In the genomic region with DNA sequence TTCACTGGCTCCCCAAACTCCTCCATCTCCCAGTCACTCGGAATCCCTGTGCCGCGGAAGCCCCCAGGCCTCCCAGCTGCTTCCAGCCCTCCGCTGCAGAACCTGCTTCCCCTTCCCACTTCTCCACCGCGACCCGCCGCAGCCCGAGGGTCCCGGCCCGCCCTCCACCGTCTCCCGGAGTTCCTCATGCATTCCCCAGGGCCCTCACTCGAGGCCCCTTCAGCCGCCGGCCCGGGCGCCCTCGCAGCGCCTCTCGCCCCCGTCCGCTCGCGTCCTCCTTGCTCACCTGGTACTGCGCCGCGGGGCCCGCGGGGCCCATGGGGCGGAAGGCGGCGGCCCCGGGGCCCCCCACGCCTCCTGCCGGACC, we compare ENCODE assay signal across 8 cellular contexts. TPM values are rescaled to one million over a fixed set of nuclear protein-coding genes. Genes with fewer than 3 reads are reported as not detected.
DNase-seq lines count a peak whose midpoint lies in the region; ATAC-seq, FAIRE-seq and TF ChIP-seq lines count a peak whose summit lies in the region.

No MANE protein-coding gene starts in this region.

- TF ChIP-seq CTCF in Peyer's patch (IDR thresholded peaks at IDR 0.05): no peak
- no peak for TF ChIP-seq CTCF in endothelial cell of umbilical vein (IDR thresholded peaks at IDR 0.05; ENCODE audit: extremely low read depth in 1 of 2, insufficient read depth in 1 of 2, low read depth in 1 of 2, low read length in 2 of 2)

- peak overlapping the region; percentile 75 for H3K9ac ChIP-seq in endothelial cell of umbilical vein (replicated peaks; ENCODE audit: extremely low read depth, insufficient read depth, low read length)

- TF ChIP-seq POLR2A in Peyer's patch (IDR thresholded peaks at IDR 0.05): no peak
- TF ChIP-seq POLR2A in endothelial cell of umbilical vein (IDR thresholded peaks at IDR 0.05; ENCODE audit: low read depth, low read length): no peak

- H3K9me3 Mint-ChIP-seq in T-helper 1 cell treated with Interleukin-12 subunit alpha and Interleukin-12 subunit beta and Interleukin-4 antibody, amounts not matched to agents 30 μg/mL and 1 μg/mL, for 36 hours: no peaks in the 10 kb centered on the region

- H3K4me2 ChIP-seq in endothelial cell of umbilical vein (ENCODE audit: insufficient read depth, low read length): peak overlapping the region; percentile 84

- no peaks in the 10 kb centered on the region for H3K9me3 ChIP-seq in Peyer's patch
- H3K9me3 ChIP-seq in endothelial cell of umbilical vein (replicated peaks; ENCODE audit: control insufficient read depth, insufficient read depth, low read length): no peaks in the 10 kb centered on the region
- H3K9me3 ChIP-seq in neuron (ENCODE audit: low read length): no peaks in the 10 kb centered on the region

- H3K4me3 ChIP-seq in Peyer's patch (peak overlapping the region; percentile 85 to 94 (median 88)), endothelial cell of umbilical vein (replicated peaks in 1 of 3; ENCODE audit: insufficient read depth in 1 of 3, low read depth in 1 of 3, low read length in 3 of 3) (peak overlapping the region; percentile 56 to 86 (median 77)), neuron (ENCODE audit: low read length) (peak overlapping the region; percentile 74)

- peak overlapping the region; percentile 70 for H2AFZ ChIP-seq in endothelial cell of umbilical vein (ENCODE audit: low read depth, low read length)
- H2AFZ ChIP-seq in neuron (ENCODE audit: low read depth, low read length): peak overlapping the region; percentile 57

- H3K27ac ChIP-seq in Peyer's patch (peak overlapping the region; percentile 92 to 97 (median 92)), endothelial cell of umbilical vein (ENCODE audit: insufficient read depth, low read depth, low read length) (peak overlapping the region; percentile 38)

- intact Hi-C loops in endothelial cell of umbilical vein (cut with micrococcal nuclease): no loop called here

- peak; percentile 32 for ATAC-seq in HG02759 (IDR thresholded peaks at IDR 0.05; ENCODE audit: unreplicated experiment)

- dilution Hi-C loops in endothelial cell of umbilical vein (cut with MboI; ENCODE audit: extremely low pct_ligation_motif_present, low sequenced_read_pairs): no loop called here

- H3K79me2 ChIP-seq in endothelial cell of umbilical vein (ENCODE audit: control insufficient read depth, insufficient read depth, low read length): peaks cover 43% of the 10 kb centered on the region

- H3K4me1 ChIP-seq in Peyer's patch (peaks cover 0 to 44% (median 28%) of the 10 kb centered on the region in 4 donors), endothelial cell of umbilical vein (ENCODE audit: control insufficient read depth, extremely low read depth, insufficient read depth, low read length) (peaks cover 24% of the 10 kb centered on the region), neuron (ENCODE audit: insufficient read depth, low read length) (peaks cover 13% of the 10 kb centered on the region)

- H3K4me1 Mint-ChIP-seq in T-helper 1 cell treated with Interleukin-12 subunit alpha and Interleukin-12 subunit beta and Interleukin-4 antibody, amounts not matched to agents 30 μg/mL and 1 μg/mL, for 36 hours (ENCODE audit: low read depth): peaks cover 24% of the 10 kb centered on the region

- H3K27me3 ChIP-seq in Peyer's patch (no peaks in the 10 kb centered on the region), endothelial cell of umbilical vein (ENCODE audit: control insufficient read depth in 2 of 2, insufficient read depth in 2 of 2, low read length in 2 of 2) (no peaks in the 10 kb centered on the region), neuron (ENCODE audit: insufficient read depth, low read length) (no peaks in the 10 kb centered on the region)

- peak overlapping the region; percentile 96 for H3K4me3 Mint-ChIP-seq in T-helper 1 cell treated with Interleukin-12 subunit alpha and Interleukin-12 subunit beta and Interleukin-4 antibody, amounts not matched to agents 30 μg/mL and 1 μg/mL, for 36 hours

- H4K20me1 ChIP-seq in endothelial cell of umbilical vein (replicated peaks; ENCODE audit: control insufficient read depth, extremely low read depth, insufficient read depth, low read length): no peaks in the 10 kb centered on the region

- peak overlapping the region; percentile 90 for H3K27ac Mint-ChIP-seq in T-helper 1 cell treated with Interleukin-12 subunit alpha and Interleukin-12 subunit beta and Interleukin-4 antibody, amounts not matched to agents 30 μg/mL and 1 μg/mL, for 36 hours

- no TSS peak for BruUV-seq in endothelial cell of umbilical vein (replicated peaks; lab: Mats Ljungman, UMichigan)

- no peak for DNase-seq in T-helper 1 cell
- peak in 1 of 3 donors; percentile 22 for DNase-seq in Peyer's patch
- DNase-seq in endothelial cell of umbilical vein (ENCODE audit: low read depth, low spot score): peak; percentile 44
- DNase-seq in MV-4-11 (lab: John Stamatoyannopoulos, UW): no peak
- DNase-seq in effector CD4-positive, alpha-beta T cell: no peak

- CTCF ChIA-PET in endothelial cell of umbilical vein (lab: Charles Lee): interaction anchor here (0.6 to 1.1 kb wide), 5 partner anchors 9 to 24 kb away, joined by 3 to 4 read pairs (median 3); no protein-coding TSS in a partner anchor

- H3K36me3 ChIP-seq in Peyer's patch (peaks cover 0 to 6% (median 0%) of the 10 kb centered on the region in 3 donors), endothelial cell of umbilical vein (ENCODE audit: control insufficient read depth in 2 of 2, extremely low read depth in 1 of 2, insufficient read depth in 2 of 2, low read length in 2 of 2) (no peaks in the 10 kb centered on the region), neuron (ENCODE audit: insufficient read depth, low read length) (peaks cover under 1% of the 10 kb centered on the region)

- no peaks in the 10 kb centered on the region for H3K9me1 ChIP-seq in endothelial cell of umbilical vein (replicated peaks; ENCODE audit: control insufficient read depth, extremely low read depth, insufficient read depth, low read length)

- POLR2A ChIA-PET in endothelial cell of umbilical vein (lab: Charles Lee): no interaction called here

- peaks cover under 1% of the 10 kb centered on the region for H3K36me3 Mint-ChIP-seq in T-helper 1 cell treated with Interleukin-12 subunit alpha and Interleukin-12 subunit beta and Interleukin-4 antibody, amounts not matched to agents 30 μg/mL and 1 μg/mL, for 36 hours (ENCODE audit: low read depth)

- no peaks in the 10 kb centered on the region for H3K27me3 Mint-ChIP-seq in T-helper 1 cell treated with Interleukin-12 subunit alpha and Interleukin-12 subunit beta and Interleukin-4 antibody, amounts not matched to agents 30 μg/mL and 1 μg/mL, for 36 hours (ENCODE audit: low read depth)

- FAIRE-seq in endothelial cell of umbilical vein (lab: Jason Lieb, UNC): no peak

RNA-seq across cellular contexts. Expression of a gene that starts 0.3 kb away (rescaled TPM):
- total RNA-seq in Peyer's patch: 100 to 1,000 TPM; 124 to 193 (median 151) TPM
- 50.3 and 51.2 TPM in 2 replicates for total RNA-seq in endothelial cell of umbilical vein
- 55.7 and 62.8 TPM in 2 replicates for polyA plus RNA-seq in endothelial cell of umbilical vein
- 56.1 and 58.7 TPM in 2 replicates for polyA plus RNA-seq in endothelial cell of umbilical vein (2011; cell fraction: cytosol; rRNA removed)
- polyA plus RNA-seq in endothelial cell of umbilical vein (2011; cell fraction: nucleus; rRNA removed): 70.9 and 82.3 TPM in 2 replicates
- polyA plus RNA-seq in endothelial cell of umbilical vein (2012): 53.4 and 69.3 TPM in 2 replicates
- polyA minus RNA-seq in endothelial cell of umbilical vein: 59.7 and 61.2 TPM in 2 replicates
- 15.7 TPM for polyA minus RNA-seq in endothelial cell of umbilical vein (2011; cell fraction: cytosol; rRNA and poly(A)+ RNA removed)
- 25.6 and 32.2 TPM in 2 replicates for polyA minus RNA-seq in endothelial cell of umbilical vein (2011; cell fraction: nucleus; rRNA and poly(A)+ RNA removed)

RNA-seq across cellular contexts. Expression of a gene that starts 14.7 kb away (rescaled TPM):
- total RNA-seq in Peyer's patch (100 to 1,000 TPM in 1 of 4 donors, 10 to 100 TPM in 3; 19.6 to 133 (median 51.6) TPM), endothelial cell of umbilical vein (50.2 and 60.2 TPM in 2 replicates)
- 27.3 and 42.1 TPM in 2 replicates for polyA plus RNA-seq in endothelial cell of umbilical vein
- polyA plus RNA-seq in endothelial cell of umbilical vein (2011; cell fraction: cytosol; rRNA removed): 43.5 and 45.2 TPM in 2 replicates
- polyA plus RNA-seq in endothelial cell of umbilical vein (2011; cell fraction: nucleus; rRNA removed): 84.6 and 94.4 TPM in 2 replicates
- polyA plus RNA-seq in endothelial cell of umbilical vein (2012): 48.1 and 63.3 TPM in 2 replicates
- 53.2 and 70.8 TPM in 2 replicates for polyA minus RNA-seq in endothelial cell of umbilical vein
- polyA minus RNA-seq in endothelial cell of umbilical vein (2011; cell fraction: cytosol; rRNA and poly(A)+ RNA removed): 41.7 TPM
- polyA minus RNA-seq in endothelial cell of umbilical vein (2011; cell fraction: nucleus; rRNA and poly(A)+ RNA removed): 31.7 and 36.8 TPM in 2 replicates

RNA-seq across cellular contexts. Expression of a gene that starts 14.9 kb away (rescaled TPM):
- 100 to 1,000 TPM in 1 of 4 donors, 10 to 100 TPM in 3; 61.1 to 126 (median 67.3) TPM for total RNA-seq in Peyer's patch
- total RNA-seq in endothelial cell of umbilical vein: 179 TPM in 2 replicates
- polyA plus RNA-seq in endothelial cell of umbilical vein: 170 and 236 TPM in 2 replicates
- polyA plus RNA-seq in endothelial cell of umbilical vein (2011; cell fraction: cytosol; rRNA removed): 258 and 310 TPM in 2 replicates
- 206 and 284 TPM in 2 replicates for polyA plus RNA-seq in endothelial cell of umbilical vein (2011; cell fraction: nucleus; rRNA removed)
- 213 and 261 TPM in 2 replicates for polyA plus RNA-seq in endothelial cell of umbilical vein (2012)
- polyA minus RNA-seq in endothelial cell of umbilical vein: 240 and 255 TPM in 2 replicates
- 139 TPM for polyA minus RNA-seq in endothelial cell of umbilical vein (2011; cell fraction: cytosol; rRNA and poly(A)+ RNA removed)
- polyA minus RNA-seq in endothelial cell of umbilical vein (2011; cell fraction: nucleus; rRNA and poly(A)+ RNA removed): 57.3 and 70.1 TPM in 2 replicates

RNA-seq across cellular contexts. Expression of a gene that starts 31.3 kb away (rescaled TPM):
- total RNA-seq in Peyer's patch (not detected), endothelial cell of umbilical vein (not detected in 2 replicates)
- polyA plus RNA-seq in endothelial cell of umbilical vein: not detected in 2 replicates
- not detected in 2 replicates for polyA plus RNA-seq in endothelial cell of umbilical vein (2011; cell fraction: cytosol; rRNA removed)
- polyA plus RNA-seq in endothelial cell of umbilical vein (2011; cell fraction: nucleus; rRNA removed): not detected in 2 replicates
- polyA plus RNA-seq in endothelial cell of umbilical vein (2012): not detected in 2 replicates
- polyA minus RNA-seq in endothelial cell of umbilical vein: not detected in 2 replicates
- polyA minus RNA-seq in endothelial cell of umbilical vein (2011; cell fraction: cytosol; rRNA and poly(A)+ RNA removed): not detected
- not detected in 2 replicates for polyA minus RNA-seq in endothelial cell of umbilical vein (2011; cell fraction: nucleus; rRNA and poly(A)+ RNA removed)

RNA-seq across cellular contexts. Expression of a gene that starts 39.6 kb away (rescaled TPM):
- total RNA-seq in Peyer's patch (not detected), endothelial cell of umbilical vein (not detected in 2 replicates)
- polyA plus RNA-seq in endothelial cell of umbilical vein: not detected in 2 replicates
- not detected in 2 replicates for polyA plus RNA-seq in endothelial cell of umbilical vein (2011; cell fraction: cytosol; rRNA removed)
- polyA plus RNA-seq in endothelial cell of umbilical vein (2011; cell fraction: nucleus; rRNA removed): not detected in 2 replicates
- polyA plus RNA-seq in endothelial cell of umbilical vein (2012): not detected in 2 replicates
- not detected in 2 replicates for polyA minus RNA-seq in endothelial cell of umbilical vein
- polyA minus RNA-seq in endothelial cell of umbilical vein (2011; cell fraction: cytosol; rRNA and poly(A)+ RNA removed): not detected
- not detected in 2 replicates for polyA minus RNA-seq in endothelial cell of umbilical vein (2011; cell fraction: nucleus; rRNA and poly(A)+ RNA removed)
